10 cellular contexts compared by ENCODE assay signal in the genomic region with DNA sequence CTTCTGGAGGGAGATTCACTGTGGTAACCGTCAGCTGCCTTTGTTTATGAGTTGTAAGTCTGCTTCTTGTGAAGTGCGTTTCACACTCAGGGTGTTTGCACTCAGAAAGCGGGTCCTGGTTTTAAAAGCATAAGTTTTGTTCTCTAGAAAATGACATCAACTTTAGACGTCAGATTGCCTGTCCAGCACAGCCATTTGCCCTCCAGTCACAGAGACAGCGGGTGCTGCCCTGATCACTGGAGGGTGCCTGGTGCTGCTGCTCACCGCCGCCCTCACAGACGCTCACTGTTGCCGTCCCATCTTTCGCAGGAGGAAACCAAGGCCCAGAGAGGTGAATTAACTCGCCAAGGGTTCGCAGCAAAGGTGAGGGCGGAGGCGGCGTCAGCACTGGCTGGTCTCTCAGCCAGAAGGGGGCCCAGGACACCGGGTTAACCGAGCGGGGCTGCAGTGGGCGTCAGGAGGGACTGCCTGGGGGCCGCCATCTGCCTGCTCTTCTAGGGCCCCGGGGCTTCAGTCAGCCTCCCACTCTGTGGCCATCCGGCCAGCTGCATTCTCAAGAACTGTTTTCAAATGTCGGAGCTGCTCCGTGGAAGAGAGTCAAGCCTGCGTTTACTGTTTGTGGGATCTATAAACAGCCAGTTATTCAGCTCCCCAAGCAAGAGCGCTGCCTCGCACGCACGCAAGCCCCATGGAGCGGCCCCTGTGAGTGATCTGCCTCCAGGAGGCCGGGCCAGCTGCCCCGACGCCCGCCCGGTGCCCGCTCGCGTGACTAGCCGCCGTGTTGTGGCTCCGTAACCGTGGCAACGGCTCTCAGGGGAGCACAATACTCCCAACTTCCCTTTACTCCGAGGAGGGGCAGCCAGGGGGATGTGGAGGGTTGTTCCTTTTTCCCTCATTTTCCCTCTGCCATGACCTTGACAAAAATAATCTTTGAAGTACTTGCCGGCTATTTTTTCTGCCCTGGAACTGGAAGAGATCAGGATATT. TPM values are rescaled to one million over a fixed set of nuclear protein-coding genes. Genes with fewer than 3 reads are reported as not detected.
DNase-seq lines count a peak whose midpoint lies in the region; ATAC-seq, FAIRE-seq and TF ChIP-seq lines count a peak whose summit lies in the region.
"Had no signal": no experiment of that assay in that cellular context is flagged by ENCODE, and none has a peak within 500 bp of the region (broad histone marks: within the 10 kb centered on the region; RNA-seq: fewer than 3 reads in every experiment).

No MANE protein-coding gene starts in this region.

- H3K4me1 Mint-ChIP-seq in HFFc6 (ENCODE audit: low read depth), result peaks cover 53% of the 10 kb centered on the region
- H3K4me1 Mint-ChIP-seq: immature natural killer cell had no signal

- H3K27me3 ChIP-seq in colonic mucosa, result peaks cover 9% of the 10 kb centered on the region
- peaks cover 0 to 2% of the 10 kb centered on the region in 2 experiments; a peak in 2 of 5 replicates for H3K27me3 ChIP-seq in HepG2 (ENCODE audit: control insufficient read depth in 1 of 2, insufficient read depth in 2 of 2, low read length in 2 of 2)

- peak overlapping the region; percentile 57 for H3K4me2 ChIP-seq in HepG2 (ENCODE audit: low read depth, low read length)

- CTCF ChIA-PET in HepG2 (lab: Yijun Ruan, JAX; ENCODE audit: low intra/inter-chr PET ratio, low total read pairs), result no interaction called here

- H3K9me3 Mint-ChIP-seq in HFFc6, result no peaks in the 10 kb centered on the region
- H3K9me3 Mint-ChIP-seq: immature natural killer cell had no signal

- H3K9ac ChIP-seq in SK-N-MC (ENCODE audit: insufficient read length), result peak overlapping the region; percentile 22
- H3K9ac ChIP-seq in colonic mucosa (ENCODE audit: low read depth in 2 of 2, low read length in 2 of 2), result no peak overlapping the region
- peak overlapping the region; percentile 17; the same call in 1 of the 2 replicates for H3K9ac ChIP-seq in HepG2 (ENCODE audit: insufficient read depth, low read depth, low read length)

- no peaks in the 10 kb centered on the region for H3K79me2 ChIP-seq in HepG2 (ENCODE audit: insufficient read depth, low read length)

- POLR2A ChIA-PET in HepG2 (lab: Yijun Ruan, JAX), result no interaction called here

- in situ Hi-C loops in HepG2 (cut with HindIII; ENCODE audit: extremely low pct_ligation_motif_present, low pct_unique_long_range_greater_than_20kb), result no loop called here

- H3K4me3 Mint-ChIP-seq in HFFc6, result peak overlapping the region; percentile 81
- H3K4me3 Mint-ChIP-seq: immature natural killer cell had no signal

- TF ChIP-seq EP300 in HepG2 (IDR thresholded peaks at IDR 0.05; ENCODE audit: low read depth in 2 of 2, low read length in 2 of 2) (peak in 1 of 2 experiments; percentile 62; a peak in 1 of 4 replicates), HepG2 (CRISPR knock-in tag; IDR thresholded peaks at IDR 0.05; ENCODE audit: borderline replicate concordance) (no peak)

- H3K9me3 ChIP-seq in SK-N-MC (ENCODE audit: low read depth, low read length) (no peaks in the 10 kb centered on the region), colonic mucosa (no peaks in the 10 kb centered on the region), HepG2 (ENCODE audit: low read length) (no peaks in the 10 kb centered on the region)

- H3K36me3 Mint-ChIP-seq in HFFc6 (ENCODE audit: low read depth), result peaks cover 33% of the 10 kb centered on the region
- H3K36me3 Mint-ChIP-seq: immature natural killer cell had no signal

- no peaks in the 10 kb centered on the region for H3K4me1 ChIP-seq in colonic mucosa
- H3K4me1 ChIP-seq in HepG2 (ENCODE audit: insufficient read depth, low read length), result peaks cover 12% of the 10 kb centered on the region

- no TSS peak for BruUV-seq in HepG2 (replicated peaks; lab: Mats Ljungman, UMichigan)

- no peak overlapping the region for H2AFZ ChIP-seq in HepG2 (ENCODE audit: low read length)

- H3K36me3 ChIP-seq in SK-N-MC (ENCODE audit: insufficient read depth, low read length) (peaks cover 8% of the 10 kb centered on the region; the same call in 1 of the 2 replicates), colonic mucosa (no peaks in the 10 kb centered on the region), HepG2 (replicated peaks in 1 of 2; ENCODE audit: control insufficient read depth in 1 of 2, insufficient read depth in 2 of 2, low read length in 2 of 2) (no peaks in the 10 kb centered on the region)

- no peak for FAIRE-seq in HepG2 (lab: Jason Lieb, UNC)

- H3K27ac Mint-ChIP-seq in HFFc6, result peak overlapping the region; percentile 100
- H3K27ac Mint-ChIP-seq: immature natural killer cell had no signal

- peaks cover 11% of the 10 kb centered on the region for H3K27me3 Mint-ChIP-seq in HFFc6 (ENCODE audit: insufficient read depth)

- H4K20me1 ChIP-seq in HepG2 (ENCODE audit: insufficient read depth, low read length), result no peaks in the 10 kb centered on the region

- WGBS in HepG2 (ENCODE audit: low lambda C conversion rate), result 78% methylated on average over 17 of the region's 45 CpGs

- intact Hi-C loops in colonic mucosa (cut with DNase I), result no loop called here
- intact Hi-C loops in HepG2 (cut with micrococcal nuclease; ENCODE audit: unreplicated experiment), result no loop called here

- no peak for TF ChIP-seq POLR2A in HepG2 (IDR thresholded peaks at IDR 0.05; ENCODE audit: insufficient read depth in 1 of 2, low read depth in 2 of 2, low read length in 2 of 2)

- DNase-seq in NCI-H446 (lab: John Stamatoyannopoulos, UW), result peak; percentile 38 to 45
- no peak for DNase-seq in NCI-H446 treated with DMSO at 0.1 percent for 48 hours (lab: John Stamatoyannopoulos, UW)
- DNase-seq in HFFc6, result peak; percentile 98
- peak; percentile 98 for DNase-seq in MV-4-11 (lab: John Stamatoyannopoulos, UW)
- DNase-seq in SK-N-MC (ENCODE audit: low read depth, low spot score), result no peak
- peak; percentile 45 for DNase-seq in colonic mucosa
- peak; percentile 61 for DNase-seq in HepG2 (ENCODE audit: low spot score)
- DNase-seq in stimulated activated CD4-positive, alpha-beta T cell treated with anti-CD3 and anti-CD28 coated beads, Interleukin-4, amount 100 ng/mL, for 4 hours, result peak; percentile 24 to 56

- H3K4me3 ChIP-seq in SK-N-MC, result peak overlapping the region; percentile 12
- H3K4me3 ChIP-seq in colonic mucosa, result no peak overlapping the region
- H3K4me3 ChIP-seq in HepG2 (replicated peaks in 1 of 3; ENCODE audit: insufficient read depth in 1 of 3, low read depth in 2 of 3, low read length in 3 of 3), result no peak overlapping the region; a peak in 1 of 6 replicates

- peak; percentile 21; the same call in 1 of the 2 replicates for TF ChIP-seq CTCF in HFFc6 (IDR thresholded peaks at IDR 0.05)
- no peak for TF ChIP-seq CTCF in colonic mucosa (IDR thresholded peaks at IDR 0.05)
- no peak for TF ChIP-seq CTCF in HepG2 (CRISPR knock-in tag; IDR thresholded peaks at IDR 0.05)

- H3K27ac ChIP-seq in SK-N-MC, result peak overlapping the region; percentile 93
- peak overlapping the region; percentile 45 for H3K27ac ChIP-seq in colonic mucosa
- H3K27ac ChIP-seq in HepG2 (ENCODE audit: extremely low read length, insufficient read depth, low read length), result no peak overlapping the region
- H3K27ac ChIP-seq: 22Rv1 had no signal

- peak; percentile 89 for ATAC-seq in HepG2

- TF ChIP-seq RAD21 in HepG2 (CRISPR knock-in tag; IDR thresholded peaks at IDR 0.05), result no peak

TF ChIP-seq in HepG2, 621 proteins besides CTCF, POLR2A, EP300 and RAD21 (continues in another document):
- TF ChIP-seq ZBTB8A (CRISPR knock-in tag; IDR thresholded peaks at IDR 0.05; ENCODE audit: borderline replicate concordance, low read depth), result no peak
- TF ChIP-seq, protein P1, sequence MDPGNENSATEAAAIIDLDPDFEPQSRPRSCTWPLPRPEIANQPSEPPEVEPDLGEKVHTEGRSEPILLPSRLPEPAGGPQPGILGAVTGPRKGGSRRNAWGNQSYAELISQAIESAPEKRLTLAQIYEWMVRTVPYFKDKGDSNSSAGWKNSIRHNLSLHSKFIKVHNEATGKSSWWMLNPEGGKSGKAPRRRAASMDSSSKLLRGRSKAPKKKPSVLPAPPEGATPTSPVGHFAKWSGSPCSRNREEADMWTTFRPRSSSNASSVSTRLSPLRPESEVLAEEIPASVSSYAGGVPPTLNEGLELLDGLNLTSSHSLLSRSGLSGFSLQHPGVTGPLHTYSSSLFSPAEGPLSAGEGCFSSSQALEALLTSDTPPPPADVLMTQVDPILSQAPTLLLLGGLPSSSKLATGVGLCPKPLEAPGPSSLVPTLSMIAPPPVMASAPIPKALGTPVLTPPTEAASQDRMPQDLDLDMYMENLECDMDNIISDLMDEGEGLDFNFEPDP (CRISPR knock-in tag; conservative IDR thresholded peaks at IDR 0.05), result no peak
- TF ChIP-seq MXI1 (IDR thresholded peaks at IDR 0.05; ENCODE audit: borderline replicate concordance, low read depth, low read length), result peak; percentile 38; the same call in 1 of the 3 replicates
- TF ChIP-seq ZNF263 (CRISPR knock-in tag; IDR thresholded peaks at IDR 0.05), result peak; percentile 50; the same call in 1 of the 2 replicates
- peak; percentile 77 for TF ChIP-seq RFX1 (IDR thresholded peaks at IDR 0.05)
- peak; percentile 24 for TF ChIP-seq SKI (IDR thresholded peaks at IDR 0.05; ENCODE audit: partially characterized antibody)

RNA-seq across cellular contexts. Expression of a gene that starts 43.4 kb away (rescaled TPM):
- 10 to 100 TPM; 46.8 to 54.1 (median 50.3) TPM for total RNA-seq in HFFc6 (2021; fragmentation: NEBNext Ultra II Directional; extraction: Animal tissue kit (Norgen Biotek cat#: 25700))
- 10 to 100 TPM; 52.0 to 58.7 TPM for total RNA-seq in colonic mucosa
- total RNA-seq in HepG2 (2016; rRNA removed; fragmentation: Illumina TruSeq; extraction: Trizol), result 16.0 and 20.5 TPM in 2 replicates
- total RNA-seq in HepG2 (2016; cell fraction: cytosol; rRNA removed; fragmentation: Illumina TruSeq; extraction: Trizol; ENCODE audit: low read depth), result 7.2 and 7.9 TPM in 2 replicates
- 14.6 and 19.5 TPM in 2 replicates for total RNA-seq in HepG2 (2016; cell fraction: insoluble cytoplasmic fraction; rRNA removed; fragmentation: Illumina TruSeq; extraction: Trizol)
- 13.8 and 14.1 TPM in 2 replicates for total RNA-seq in HepG2 (2016; cell fraction: membrane; rRNA removed; fragmentation: Illumina TruSeq; extraction: Trizol)
- total RNA-seq in HepG2 (2016; cell fraction: nucleus; rRNA removed; fragmentation: Illumina TruSeq; extraction: Trizol), result 11.2 and 13.3 TPM in 2 replicates
- 9.2 and 11.8 TPM in 2 replicates for polyA plus RNA-seq in HepG2 (2011; rRNA removed)
- 6.8 and 8.3 TPM in 2 replicates for polyA plus RNA-seq in HepG2 (2011; cell fraction: cytosol; rRNA removed)
- 26.9 and 28.5 TPM in 2 replicates for polyA plus RNA-seq in HepG2 (2011; cell fraction: nucleus; rRNA removed)
- 14.6 and 15.2 TPM in 2 replicates for polyA plus RNA-seq in HepG2 (2012)
- polyA plus RNA-seq in HepG2 (2016; cell fraction: cytosol; fragmentation: Illumina TruSeq; extraction: Trizol; ENCODE audit: low read depth), result 5.5 and 5.9 TPM in 2 replicates
- polyA plus RNA-seq in HepG2 (2016; cell fraction: insoluble cytoplasmic fraction; fragmentation: Illumina TruSeq; extraction: Trizol; ENCODE audit: low read depth), result 14.3 and 16.5 TPM in 2 replicates
- polyA plus RNA-seq in HepG2 (2016; cell fraction: membrane; fragmentation: Illumina TruSeq; extraction: Trizol; ENCODE audit: low read depth), result 7.8 and 8.8 TPM in 2 replicates
- polyA plus RNA-seq in HepG2 (2016; cell fraction: nucleus; fragmentation: Illumina TruSeq; extraction: Trizol; ENCODE audit: insufficient read depth, low read depth), result 28.1 and 32.7 TPM in 2 replicates
- polyA minus RNA-seq in HepG2 (2011; rRNA and poly(A)+ RNA removed; ENCODE audit: low replicate concordance), result 15.9 and 55.4 TPM in 2 replicates
- 6.1 and 7.2 TPM in 2 replicates for polyA minus RNA-seq in HepG2 (2011; cell fraction: cytosol; rRNA and poly(A)+ RNA removed)
- 12.9 and 14.2 TPM in 2 replicates for polyA minus RNA-seq in HepG2 (2011; cell fraction: nucleus; rRNA and poly(A)+ RNA removed)

Comparison
In these comparisons a context has a peak if more than half of its experiments do, and no peak if none do; other contexts are left out.
1. DNase-seq: peak in NCI-H446 (2 of 2), HFFc6 (single experiment), MV-4-11 (single experiment), colonic mucosa (single experiment), HepG2 (single experiment) and stimulated activated CD4-positive, alpha-beta T cell treated with anti-CD3 and anti-CD28 coated beads, Interleukin-4, amount 100 ng/mL, for 4 hours (2 of 2); none in NCI-H446 treated with DMSO at 0.1 percent for 48 hours (single experiment) and SK-N-MC (single experiment).
2. H3K9ac ChIP-seq: peak in SK-N-MC (single experiment) and HepG2 (single experiment); none in colonic mucosa (0 of 2).